In the genomic region with DNA sequence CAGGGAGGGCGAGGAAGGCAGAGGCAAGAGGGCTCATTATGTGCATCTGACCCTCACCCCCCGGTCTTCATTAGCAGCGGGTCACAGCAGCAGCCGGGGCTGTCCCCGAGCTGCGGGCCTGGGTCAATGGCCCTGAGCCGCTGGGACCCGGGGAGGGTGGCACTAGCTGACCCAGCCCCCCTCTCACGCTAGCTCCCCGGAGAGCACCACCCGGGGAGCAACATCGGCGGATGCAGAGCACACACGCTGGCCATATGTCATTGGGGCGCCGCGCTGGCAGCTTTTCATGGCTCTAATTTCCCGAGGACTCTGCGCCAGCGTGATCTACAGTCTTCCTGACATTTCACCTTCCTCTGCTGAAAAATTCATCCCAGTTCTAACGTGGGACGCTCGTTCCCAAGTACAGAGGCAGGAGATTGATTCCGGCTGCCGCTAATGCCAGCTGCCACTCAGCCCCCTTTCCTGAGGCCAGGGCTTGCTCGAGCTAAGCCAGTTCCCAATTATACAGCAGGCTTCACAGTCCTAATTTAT, we compare ENCODE assay signal across 18 cellular contexts.
DNase-seq lines count a peak whose midpoint lies in the region; ATAC-seq and TF ChIP-seq lines count a peak whose summit lies in the region.
"Had no signal": no experiment of that assay in that cellular context is flagged by ENCODE, and none has a peak within 500 bp of the region (broad histone marks: within the 10 kb centered on the region; RNA-seq: fewer than 3 reads in every experiment).

No MANE protein-coding gene starts in this region.

- H2AK5ac ChIP-seq in neuronal stem cell (ENCODE audit: low read depth, low read length) (no peak overlapping the region), mesendoderm (ENCODE audit: low read length) (no peak overlapping the region)

- peaks cover 28 to 44% of the 10 kb centered on the region in 2 donors for H3K4me1 Mint-ChIP-seq in natural killer cell

- no peaks in the 10 kb centered on the region for H3K27me3 ChIP-seq in BE2C
- no peaks in the 10 kb centered on the region for H3K27me3 ChIP-seq in neuronal stem cell (ENCODE audit: control insufficient read depth in 3 of 3, insufficient read depth in 3 of 3, low read depth in 1 of 3, low read length in 3 of 3)
- no peaks in the 10 kb centered on the region for H3K27me3 ChIP-seq in mesendoderm (ENCODE audit: insufficient read depth, low read length, poor library complexity)
- H3K27me3 ChIP-seq: heart left ventricle had no signal

- intact Hi-C loops in natural killer cell (cut with micrococcal nuclease), result no loop called here

- H3K18ac ChIP-seq in neuronal stem cell (ENCODE audit: low read length) (no peak overlapping the region), mesendoderm (ENCODE audit: low read length) (no peak overlapping the region)

- H2BK120ac ChIP-seq in neuronal stem cell (ENCODE audit: low read depth, low read length) (no peak overlapping the region), mesendoderm (ENCODE audit: low read depth, low read length) (no peak overlapping the region)

- H3K9me3 Mint-ChIP-seq in natural killer cell, result peaks cover 0 to 2% of the 10 kb centered on the region in 2 donors

- peaks cover 6% of the 10 kb centered on the region for H3K79me1 ChIP-seq in neuronal stem cell (ENCODE audit: low read depth, low read length)
- peaks cover 6% of the 10 kb centered on the region for H3K79me1 ChIP-seq in mesendoderm (ENCODE audit: low read length)

- DNase-seq in BE2C (peak; percentile 42), G401 (ENCODE audit: low spot score) (peak; percentile 30), choroid plexus epithelial cell (ENCODE audit: low read depth) (peak; percentile 16), neuronal stem cell (ENCODE audit: low spot score) (no peak), mesendoderm (no peak), natural killer cell (no peak)
- DNase-seq: activated CD4-positive, CD25-positive, alpha-beta regulatory T cell; activated gamma-delta T cell treated with Interleukin-2 at 50 U/mL for 16 hours; CD4-positive, CD25-positive, alpha-beta regulatory T cell; midbrain; nucleus accumbens; T-helper 17 cell; trophoblast cell had no signal

- H3K4me3 ChIP-seq in BE2C (ENCODE audit: low read depth, low read length) (peak overlapping the region; percentile 30), choroid plexus epithelial cell (ENCODE audit: low read depth, low read length) (no peak overlapping the region), neuronal stem cell (ENCODE audit: low read length in 2 of 2) (no peak overlapping the region), mesendoderm (ENCODE audit: low read length) (no peak overlapping the region)
- H3K4me3 ChIP-seq: heart left ventricle, K562, skin epidermis had no signal

- H3K9me3 ChIP-seq in BE2C, result no peaks in the 10 kb centered on the region
- H3K9me3 ChIP-seq in neuronal stem cell (replicated peaks in 1 of 2; ENCODE audit: control insufficient read depth in 2 of 2, insufficient read depth in 1 of 2, low read depth in 1 of 2, low read length in 2 of 2), result peaks cover 3 to 4% of the 10 kb centered on the region in 2 donors
- H3K9me3 ChIP-seq: heart left ventricle had no signal

- no peak overlapping the region for H3K4me3 Mint-ChIP-seq in natural killer cell
- H3K4me3 Mint-ChIP-seq: T-helper 17 cell had no signal

- TF ChIP-seq CTCF in BE2C (IDR thresholded peaks at IDR 0.05; ENCODE audit: low read depth, low read length) (no peak), choroid plexus epithelial cell (conservative IDR thresholded peaks at IDR 0.05; ENCODE audit: low read depth, low read length) (no peak), natural killer cell (IDR thresholded peaks at IDR 0.05) (no peak)

- peak overlapping the region in 1 of 2 donors; percentile 74 for H3K27ac Mint-ChIP-seq in natural killer cell

- no peak overlapping the region for H4K5ac ChIP-seq in mesendoderm (ENCODE audit: low read length)

- H3K56ac ChIP-seq in mesendoderm (ENCODE audit: low read length), result no peak overlapping the region

- no peak overlapping the region for H2BK5ac ChIP-seq in neuronal stem cell (ENCODE audit: low read length)
- H2BK5ac ChIP-seq in mesendoderm (ENCODE audit: low read length), result no peak overlapping the region

- no peaks in the 10 kb centered on the region for H3K79me2 ChIP-seq in mesendoderm (ENCODE audit: control insufficient read depth, insufficient read depth, low read length)

- H4K8ac ChIP-seq in neuronal stem cell (ENCODE audit: low read depth, low read length), result no peak overlapping the region
- H4K8ac ChIP-seq in mesendoderm (ENCODE audit: low read depth, low read length), result no peak overlapping the region

- in situ Hi-C loops in G401 (cut with HindIII; ENCODE audit: low sequenced_read_pairs), result no loop called here

- H3K9ac ChIP-seq in neuronal stem cell (ENCODE audit: low read depth, low read length, poor library complexity), result no peak overlapping the region
- no peak overlapping the region for H3K9ac ChIP-seq in mesendoderm (ENCODE audit: low read length)

- H3K14ac ChIP-seq in neuronal stem cell (ENCODE audit: low read length), result no peak overlapping the region

- H3K4me1 ChIP-seq in BE2C (no peaks in the 10 kb centered on the region), neuronal stem cell (ENCODE audit: control insufficient read depth in 2 of 2, insufficient read depth in 1 of 2, low read depth in 1 of 2, low read length in 2 of 2) (no peaks in the 10 kb centered on the region), mesendoderm (ENCODE audit: control insufficient read depth, low read depth, low read length) (no peaks in the 10 kb centered on the region)
- H3K4me1 ChIP-seq: heart left ventricle had no signal

- no peaks in the 10 kb centered on the region for H3K36me3 Mint-ChIP-seq in natural killer cell

- no CpG with 5 or more reads among the region's 26 CpGs for WGBS in neuronal stem cell (ENCODE audit: extremely low coverage in 2 of 2, insufficient read length in 2 of 2, insufficient replicate concordance in 1 of 2), 2 donors
- no CpG with 5 or more reads among the region's 26 CpGs for WGBS in mesendoderm (ENCODE audit: extremely low coverage, insufficient coverage, low lambda C conversion rate)

- H3K23ac ChIP-seq in neuronal stem cell (ENCODE audit: low read depth, low read length, poor library complexity) (peak overlapping the region; percentile 81), mesendoderm (ENCODE audit: low read length) (no peak overlapping the region)

- no peak overlapping the region for H4K91ac ChIP-seq in neuronal stem cell (ENCODE audit: low read depth, low read length, poor library complexity)

- H3K27ac ChIP-seq in neuronal stem cell (replicated peaks; ENCODE audit: low read length) (no peak overlapping the region), mesendoderm (ENCODE audit: low read depth, low read length) (no peak overlapping the region)
- H3K27ac ChIP-seq: heart left ventricle, skin epidermis had no signal

- no peaks in the 10 kb centered on the region for H3K27me3 Mint-ChIP-seq in natural killer cell (ENCODE audit: low read depth in 2 of 2)
- H3K27me3 Mint-ChIP-seq: CD4-positive, CD25-positive, alpha-beta regulatory T cell; T-helper 17 cell had no signal

- H3K4ac ChIP-seq in neuronal stem cell (ENCODE audit: low read length) (no peak overlapping the region), mesendoderm (ENCODE audit: low read depth, low read length) (no peak overlapping the region)

- H2BK12ac ChIP-seq in neuronal stem cell (ENCODE audit: low read length), result no peak overlapping the region

- H3K36me3 ChIP-seq in BE2C (no peaks in the 10 kb centered on the region), neuronal stem cell (replicated peaks in 1 of 2; ENCODE audit: control insufficient read depth in 2 of 2, insufficient read depth in 2 of 2, low read length in 2 of 2) (peaks cover 4 to 10% of the 10 kb centered on the region in 2 donors), mesendoderm (ENCODE audit: control insufficient read depth, insufficient read depth, low read length) (no peaks in the 10 kb centered on the region)

- H3K4me2 ChIP-seq in neuronal stem cell (ENCODE audit: insufficient read depth, low read length, poor library complexity, severe bottlenecking), result no peak overlapping the region
- no peak overlapping the region for H3K4me2 ChIP-seq in mesendoderm (ENCODE audit: low read length)

- no peak overlapping the region for H2AFZ ChIP-seq in neuronal stem cell (ENCODE audit: low read length)

- no peak overlapping the region for H2BK15ac ChIP-seq in neuronal stem cell (ENCODE audit: low read length)
- H2BK15ac ChIP-seq in mesendoderm (replicated peaks; ENCODE audit: low read depth), result no peak overlapping the region

- no peak for ATAC-seq in HG02852 (IDR thresholded peaks at IDR 0.05; ENCODE audit: unreplicated experiment)
- ATAC-seq in natural killer cell, result no peak
- ATAC-seq: esophagus mucosa, K562, T-helper 17 cell had no signal

Comparison
In these comparisons a context has a peak if more than half of its experiments do, and no peak if none do; other contexts are left out.
1. DNase-seq: peak in BE2C (single experiment), G401 (single experiment) and choroid plexus epithelial cell (single experiment); none in neuronal stem cell (single experiment), mesendoderm (single experiment) and natural killer cell (single experiment).